ENCODE assay signal across 1 cellular context in the genomic region with DNA sequence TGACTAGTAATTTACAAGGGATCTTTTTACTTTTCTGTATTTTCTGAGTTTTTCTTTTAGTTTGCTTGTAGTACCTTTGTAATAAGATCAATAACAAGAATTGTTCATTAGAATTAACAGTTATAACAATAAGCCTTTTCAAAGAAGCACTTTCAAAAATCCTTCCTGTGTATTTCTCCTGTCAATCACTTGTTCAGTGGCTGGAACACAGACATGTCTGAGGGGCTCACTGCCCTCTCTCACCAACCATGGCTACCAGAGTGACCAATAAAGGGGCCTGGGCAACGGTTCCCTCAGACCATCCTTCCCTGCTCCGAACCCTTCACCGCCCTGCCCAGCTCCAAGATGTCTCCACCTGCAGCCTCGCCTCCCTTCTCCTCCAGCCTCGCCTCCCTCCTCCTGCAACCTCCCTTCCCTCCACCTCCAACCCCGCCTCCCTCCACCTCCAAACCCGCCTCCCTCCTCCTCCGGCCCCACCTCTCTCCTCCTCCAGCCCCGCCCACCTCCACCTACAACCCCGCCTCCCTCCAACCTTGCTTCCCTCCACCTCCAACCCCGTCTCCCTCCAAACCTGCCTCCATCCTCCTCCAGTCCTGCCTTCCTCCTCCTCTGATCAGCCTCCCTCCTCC.
TF ChIP-seq lines count a peak whose summit lies in the region.

No MANE protein-coding gene starts in this region.

TF ChIP-seq in GM12878, 131 proteins besides CTCF, POLR2A, EP300 and RAD21 (continued from another document):
- TF ChIP-seq, protein P1, sequence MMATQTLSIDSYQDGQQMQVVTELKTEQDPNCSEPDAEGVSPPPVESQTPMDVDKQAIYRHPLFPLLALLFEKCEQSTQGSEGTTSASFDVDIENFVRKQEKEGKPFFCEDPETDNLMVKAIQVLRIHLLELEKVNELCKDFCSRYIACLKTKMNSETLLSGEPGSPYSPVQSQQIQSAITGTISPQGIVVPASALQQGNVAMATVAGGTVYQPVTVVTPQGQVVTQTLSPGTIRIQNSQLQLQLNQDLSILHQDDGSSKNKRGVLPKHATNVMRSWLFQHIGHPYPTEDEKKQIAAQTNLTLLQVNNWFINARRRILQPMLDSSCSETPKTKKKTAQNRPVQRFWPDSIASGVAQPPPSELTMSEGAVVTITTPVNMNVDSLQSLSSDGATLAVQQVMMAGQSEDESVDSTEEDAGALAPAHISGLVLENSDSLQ (IDR thresholded peaks at IDR 0.05) = peak; percentile 69
